In the genomic region with DNA sequence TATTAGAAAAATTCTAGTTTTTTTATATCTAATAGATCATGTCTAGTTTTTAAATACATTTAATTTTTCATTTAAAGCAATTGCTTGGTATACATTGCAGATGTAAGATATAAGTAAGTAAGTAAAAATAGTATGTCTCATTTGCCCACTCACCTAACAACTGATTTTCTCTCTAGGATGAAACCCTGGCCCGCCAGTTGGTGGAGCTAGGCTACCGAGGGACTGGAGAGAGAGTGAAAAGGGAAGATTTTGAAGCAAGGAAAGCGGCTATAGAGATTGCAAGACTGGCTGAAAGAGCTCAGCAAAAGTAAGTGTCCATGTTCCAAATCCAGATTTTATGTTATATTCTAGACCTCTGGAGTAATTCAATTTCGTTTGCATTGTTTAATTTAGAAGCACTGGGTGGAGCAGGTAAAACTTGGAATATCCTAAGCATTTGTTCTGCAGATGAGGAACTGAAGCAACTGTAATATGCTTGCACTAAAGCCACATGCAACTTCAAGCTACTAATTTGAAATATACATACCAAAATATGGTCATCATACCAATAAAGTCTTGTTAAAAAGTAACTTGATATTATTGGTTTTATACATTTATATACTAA, we compare ENCODE assay signal across 9 cellular contexts. TPM values are rescaled to one million over a fixed set of nuclear protein-coding genes. Genes with fewer than 3 reads are reported as not detected.
DNase-seq lines count a peak whose midpoint lies in the region; ATAC-seq and TF ChIP-seq lines count a peak whose summit lies in the region.
"Had no signal": no experiment of that assay in that cellular context is flagged by ENCODE, and none has a peak within 500 bp of the region (broad histone marks: within the 10 kb centered on the region; RNA-seq: fewer than 3 reads in every experiment).

No MANE protein-coding gene starts in this region.

- no peaks in the 10 kb centered on the region for H3K36me3 ChIP-seq in BE2C
- H3K36me3 ChIP-seq in liver (ENCODE audit: control insufficient read depth in 4 of 4, insufficient read depth in 3 of 4, low read depth in 1 of 4, low read length in 3 of 4): no peaks in the 10 kb centered on the region
- H3K36me3 ChIP-seq: neutrophil had no signal

- peak; percentile 71 to 77 for TF ChIP-seq RAD21 in liver (IDR thresholded peaks at IDR 0.05)

- TF ChIP-seq CTCF in BE2C (IDR thresholded peaks at IDR 0.05; ENCODE audit: low read depth, low read length) (peak; percentile 66), GM13977 (IDR thresholded peaks at IDR 0.05; ENCODE audit: extremely low read depth, insufficient read depth, missing control alignments) (peak; percentile 71), brain (conservative IDR thresholded peaks at IDR 0.05) (peak; percentile 64 to 86), liver (IDR thresholded peaks at IDR 0.05; ENCODE audit: low read depth, low read length, missing input control) (peak; percentile 34)

- H3K4me3 ChIP-seq in BE2C (ENCODE audit: low read depth, low read length) (no peak overlapping the region), liver (ENCODE audit: low read depth in 1 of 3, low read length in 3 of 3) (no peak overlapping the region)
- no peak overlapping the region for H3K4me3 ChIP-seq in Jurkat, Clone E6-1 (ENCODE audit: low read length)

- in situ Hi-C loops in GM13977 (cut with MboI; ENCODE audit: low pct_unique_long_range_greater_than_20kb, low sequenced_read_pairs, unreplicated experiment): loop anchor here (10.0 to 25.0 kb wide), 3 partner anchors 622 to 1000 kb away; no protein-coding TSS in a partner anchor

- H3K27me3 ChIP-seq in BE2C (peaks cover 3% of the 10 kb centered on the region), liver (ENCODE audit: control insufficient read depth in 4 of 4, insufficient read depth in 4 of 4, low read length in 3 of 4) (peaks cover 0 to 11% (median 0%) of the 10 kb centered on the region in 4 donors)

- no peak overlapping the region for H3K9ac ChIP-seq in liver (ENCODE audit: low read depth in 1 of 2, low read length in 2 of 2)

- no peaks in the 10 kb centered on the region for H3K4me1 Mint-ChIP-seq in brain
- H3K4me1 Mint-ChIP-seq in stimulated activated naive CD8-positive, alpha-beta T cell treated with anti-CD3 and anti-CD28 coated beads, Interleukin-15, amount 100 ng/mL, for 72 hours: peaks cover 18% of the 10 kb centered on the region

- 12% methylated on average over 4 of the region's 4 CpGs for WGBS in liver

- peaks cover 17% of the 10 kb centered on the region for H3K27me3 Mint-ChIP-seq in brain
- peaks cover 22% of the 10 kb centered on the region for H3K27me3 Mint-ChIP-seq in stimulated activated naive CD8-positive, alpha-beta T cell treated with anti-CD3 and anti-CD28 coated beads, Interleukin-15, amount 100 ng/mL, for 72 hours

- H3K27ac Mint-ChIP-seq in brain: no peak overlapping the region
- no peak overlapping the region for H3K27ac Mint-ChIP-seq in stimulated activated naive CD8-positive, alpha-beta T cell treated with anti-CD3 and anti-CD28 coated beads, Interleukin-15, amount 100 ng/mL, for 72 hours

- no peaks in the 10 kb centered on the region for H3K9me3 Mint-ChIP-seq in brain
- H3K9me3 Mint-ChIP-seq in stimulated activated naive CD8-positive, alpha-beta T cell treated with anti-CD3 and anti-CD28 coated beads, Interleukin-15, amount 100 ng/mL, for 72 hours: no peaks in the 10 kb centered on the region

- no peak overlapping the region for H3K27ac ChIP-seq in liver (ENCODE audit: low read depth in 1 of 2, low read length in 2 of 2)
- H3K27ac ChIP-seq: neutrophil had no signal

- no peaks in the 10 kb centered on the region for H3K9me3 ChIP-seq in BE2C
- H3K9me3 ChIP-seq in liver (ENCODE audit: control insufficient read depth in 4 of 4, low read length in 3 of 4): no peaks in the 10 kb centered on the region
- H3K9me3 ChIP-seq: neutrophil had no signal

- no peaks in the 10 kb centered on the region for H3K36me3 Mint-ChIP-seq in brain

- ATAC-seq in stimulated activated naive CD8-positive, alpha-beta T cell treated with anti-CD3 and anti-CD28 coated beads, Interleukin-15, amount 100 ng/mL, for 72 hours: peak; percentile 61
- ATAC-seq in HG02571 (IDR thresholded peaks at IDR 0.05; ENCODE audit: unreplicated experiment): no peak

- DNase-seq in BE2C (peak; percentile 33), GM13977 (ENCODE audit: low spot score) (peak; percentile 29), SK-N-DZ (ENCODE audit: low spot score) (peak; percentile 34)
- DNase-seq in Jurkat, Clone E6-1 (ENCODE audit: low read depth, low spot score): peak; percentile 17
- DNase-seq in stimulated activated naive CD8-positive, alpha-beta T cell treated with anti-CD3 and anti-CD28 coated beads, Interleukin-15, amount 100 ng/mL, for 72 hours: peak; percentile 21 to 44

- H3K4me3 Mint-ChIP-seq in brain: no peak overlapping the region
- no peak overlapping the region for H3K4me3 Mint-ChIP-seq in stimulated activated naive CD8-positive, alpha-beta T cell treated with anti-CD3 and anti-CD28 coated beads, Interleukin-15, amount 100 ng/mL, for 72 hours

- H3K4me1 ChIP-seq in BE2C (no peaks in the 10 kb centered on the region), liver (ENCODE audit: control insufficient read depth in 4 of 4, insufficient read depth in 4 of 4, low read length in 3 of 4) (no peaks in the 10 kb centered on the region)

TF ChIP-seq in liver, 16 proteins besides CTCF, POLR2A, EP300 and RAD21:
- TF ChIP-seq SP1 (IDR thresholded peaks at IDR 0.05): no peak

RNA-seq across cellular contexts. Expression of gene CFAP299, which starts 27.1 kb away (rescaled TPM):
- polyA plus RNA-seq in BE2C (2012; ENCODE audit: insufficient read depth, insufficient read length, low read depth): not detected
- not detected for polyA plus RNA-seq in Jurkat, Clone E6-1 (2012; ENCODE audit: insufficient read depth, insufficient read length)
- polyA plus RNA-seq in SK-N-DZ (2014; cell fraction: cytosol; rRNA removed): not detected in 2 replicates
- 0.73 TPM in 1 of 2 replicates, not detected in the other for polyA plus RNA-seq in SK-N-DZ (2014; cell fraction: nucleus; rRNA removed)
- not detected for polyA plus RNA-seq in brain (ENCODE audit: insufficient read depth, low read depth, low replicate concordance)
- total RNA-seq in liver: not detected
- polyA plus RNA-seq in liver: not detected
